27 cellular contexts compared by ENCODE assay signal in the genomic region with DNA sequence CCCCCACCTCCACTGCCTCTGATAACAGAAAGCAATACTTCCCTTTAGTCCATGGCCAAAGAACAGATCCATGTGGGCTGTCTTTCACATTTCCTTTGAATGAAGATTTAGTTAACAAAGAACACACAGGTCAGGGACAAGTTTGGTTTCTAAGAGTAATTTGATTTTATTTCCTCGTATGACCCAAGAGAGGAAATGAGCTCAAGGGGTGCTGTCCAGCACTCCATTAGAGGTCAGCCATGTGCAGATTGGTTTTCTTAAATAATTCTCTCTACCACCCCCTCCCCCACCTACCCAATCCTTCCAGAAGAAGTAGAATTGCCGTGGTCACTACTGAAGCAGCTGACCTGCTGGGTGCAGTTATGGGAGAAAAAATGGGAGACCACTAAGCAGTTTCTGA. TPM values are rescaled to one million over a fixed set of nuclear protein-coding genes. Genes with fewer than 3 reads are reported as not detected.
"Had no signal": no experiment of that assay in that cellular context is flagged by ENCODE, and none has a peak within 500 bp of the region (broad histone marks: within the 10 kb centered on the region; RNA-seq: fewer than 3 reads in every experiment).

No MANE protein-coding gene starts in this region.

- H3K36me3 Mint-ChIP-seq: activated naive CD8-positive, alpha-beta T cell treated with anti-CD3 and anti-CD28 coated beads, Interleukin-2, amount 10 ng/mL, durations not matched to agents 7 days and 5 days had no signal

- H3K27ac ChIP-seq: adrenal gland, Peyer's patch, RWPE1, SJCRH30 had no signal

- H3K36me3 ChIP-seq: adrenal gland, Peyer's patch, SJCRH30 had no signal

- H3K4me3 Mint-ChIP-seq: activated CD8-positive, alpha-beta T cell treated with anti-CD3 and anti-CD28 coated beads for 36 hours; activated naive CD8-positive, alpha-beta T cell treated with anti-CD3 and anti-CD28 coated beads, Interleukin-2, amount 10 ng/mL, durations not matched to agents 7 days and 5 days; activated T-cell treated with anti-CD3 and anti-CD28 coated beads, Interleukin-2, amount 50 U/mL, for 72 hours; T-helper 1 cell treated with Interleukin-12 subunit alpha and Interleukin-12 subunit beta and Interleukin-4 antibody, amounts not matched to agents 30 μg/mL and 1 μg/mL, for 36 hours had no signal

- H3K9me3 Mint-ChIP-seq: activated CD8-positive, alpha-beta T cell treated with anti-CD3 and anti-CD28 coated beads for 36 hours; activated naive CD8-positive, alpha-beta T cell treated with anti-CD3 and anti-CD28 coated beads, Interleukin-2, amount 10 ng/mL, durations not matched to agents 7 days and 5 days; activated T-cell treated with anti-CD3 and anti-CD28 coated beads, Interleukin-2, amount 50 U/mL, for 72 hours; T-helper 1 cell treated with Interleukin-12 subunit alpha and Interleukin-12 subunit beta and Interleukin-4 antibody, amounts not matched to agents 30 μg/mL and 1 μg/mL, for 36 hours had no signal

- H3K27ac Mint-ChIP-seq: activated CD8-positive, alpha-beta T cell treated with anti-CD3 and anti-CD28 coated beads for 36 hours; activated naive CD8-positive, alpha-beta T cell treated with anti-CD3 and anti-CD28 coated beads, Interleukin-2, amount 10 ng/mL, durations not matched to agents 7 days and 5 days; activated T-cell treated with anti-CD3 and anti-CD28 coated beads, Interleukin-2, amount 50 U/mL, for 72 hours; T-helper 1 cell treated with Interleukin-12 subunit alpha and Interleukin-12 subunit beta and Interleukin-4 antibody, amounts not matched to agents 30 μg/mL and 1 μg/mL, for 36 hours had no signal

- H3K9me3 ChIP-seq: adrenal gland, Peyer's patch, SJCRH30 had no signal

- ATAC-seq: activated CD4-positive, CD25-positive, alpha-beta regulatory T cell treated with anti-CD3 and anti-CD28 coated beads, Interleukin-2, amount 50 U/mL, for 24 hours; activated CD8-positive, alpha-beta T cell treated with anti-CD3 and anti-CD28 coated beads for 36 hours; activated T-cell treated with anti-CD3 and anti-CD28 coated beads, Interleukin-2, amount 50 U/mL, for 72 hours had no signal

- H3K4me3 ChIP-seq: adrenal gland, Peyer's patch, SJCRH30 had no signal

- DNase-seq: activated CD4-positive, alpha-beta T cell treated with anti-CD3 and anti-CD28 coated beads for 4 hours; activated CD8-positive, alpha-beta memory T cell treated with anti-CD3 and anti-CD28 coated beads, Interleukin-2, amount 50 U/mL, for 4 hours; activated CD8-positive, alpha-beta T cell treated with anti-CD3 and anti-CD28 coated beads for 36 hours; activated naive CD4-positive, alpha-beta T cell treated with anti-CD3 and anti-CD28 coated beads, Interleukin-2, amount 50 U/mL, for 16 hours; activated naive CD8-positive, alpha-beta T cell treated with anti-CD3 and anti-CD28 coated beads, Interleukin-2, amount 10 ng/mL, durations not matched to agents 7 days and 5 days; activated T-cell treated with anti-CD3 and anti-CD28 coated beads, Interleukin-2, amount 50 U/mL, for 72 hours; adrenal gland; anterior cingulate cortex; MV-4-11; NCI-H1092 treated with DMSO at 0.1 percent for 48 hours; NCI-H1417 treated with DMSO at 0.1 percent for 48 hours; NCI-H1694; NCI-H2029; NCI-H2107; NCI-H2171 treated with DMSO at 0.1 percent for 48 hours; NCI-H345; NCI-H510A; NCI-H526 treated with DMSO at 0.1 percent for 48 hours; NCI-H82; NK-92 treated with Interleukin-12 subunit alpha and Interleukin-12 subunit beta, amount 100 ng/mL, for 24 hours; OCI-M1; Peyer's patch; Right ventricle myocardium superior; SJCRH30 had no signal

- H3K27me3 ChIP-seq: adrenal gland, Peyer's patch had no signal

- H3K4me1 ChIP-seq: Peyer's patch, SJCRH30 had no signal

- H3K27me3 Mint-ChIP-seq: activated CD8-positive, alpha-beta T cell treated with anti-CD3 and anti-CD28 coated beads for 36 hours had no signal

RNA-seq across cellular contexts. Expression of a gene that starts 13.9 kb away (rescaled TPM):
- total RNA-seq: SJCRH30 had no signal
